Comparison of ENCODE assay signal across 27 cellular contexts in genomic region chr20:4322499-4322898, GRCh38.
"Had no signal": no experiment of that assay in that cellular context is flagged by ENCODE, and none has a peak within 500 bp of the region (broad histone marks: within the 10 kb centered on the region; RNA-seq: fewer than 3 reads in every experiment).

No MANE protein-coding gene starts in this region.

- H3K4me1 ChIP-seq: breast epithelium, right lobe of liver, upper lobe of right lung had no signal

- H3K27me3 Mint-ChIP-seq: stimulated activated naive CD8-positive, alpha-beta T cell treated with anti-CD3 and anti-CD28 coated beads, Interleukin-15, amount 100 ng/mL, for 72 hours had no signal

- FAIRE-seq: frontal cortex, islet of Langerhans, TTC549 had no signal

- H3K4me1 Mint-ChIP-seq: activated naive CD4-positive, alpha-beta T cell treated with anti-CD3 and anti-CD28 coated beads, Interleukin-2, amount 50 U/mL, for 24 hours; central memory CD8-positive, alpha-beta T cell; stimulated activated naive CD8-positive, alpha-beta T cell treated with anti-CD3 and anti-CD28 coated beads, Interleukin-15, amount 100 ng/mL, for 72 hours had no signal

- H3K9me3 ChIP-seq: right lobe of liver, upper lobe of right lung had no signal

- H3K36me3 Mint-ChIP-seq: activated naive CD4-positive, alpha-beta T cell treated with anti-CD3 and anti-CD28 coated beads, Interleukin-2, amount 50 U/mL, for 24 hours; natural killer cell treated with Interleukin-12 subunit alpha and Interleukin-12 subunit beta and Interleukin-15 and Interleukin-18, amount 100 ng/mL, for 72 hours had no signal

- H3K36me3 ChIP-seq: breast epithelium, left ventricle myocardium inferior, right lobe of liver, upper lobe of right lung had no signal

- ATAC-seq: activated naive CD8-positive, alpha-beta T cell treated with anti-CD3 and anti-CD28 coated beads, Interleukin-2, amount 50 U/mL, for 24 hours; right lobe of liver; stimulated activated naive CD8-positive, alpha-beta T cell treated with anti-CD3 and anti-CD28 coated beads, Interleukin-15, amount 100 ng/mL, for 72 hours; upper lobe of right lung had no signal

- H3K4me3 ChIP-seq: breast epithelium, left ventricle myocardium inferior, lung, right lobe of liver, upper lobe of right lung had no signal

- H3K4me3 Mint-ChIP-seq: activated naive CD4-positive, alpha-beta T cell treated with anti-CD3 and anti-CD28 coated beads, Interleukin-2, amount 50 U/mL, for 24 hours; activated naive CD8-positive, alpha-beta T cell treated with anti-CD3 and anti-CD28 coated beads, Interleukin-2, amount 50 U/mL, for 24 hours; activated T-cell treated with anti-CD3 and anti-CD28 coated beads, Interleukin-2, amount 50 U/mL, for 24 hours; central memory CD8-positive, alpha-beta T cell; dendritic cell treated with granulocyte-macrophage colony-stimulating factor and Interleukin-4, amounts not matched to agents 40 ng/mL and 50 ng/mL, for 4 days; natural killer cell treated with Interleukin-12 subunit alpha and Interleukin-12 subunit beta and Interleukin-15 and Interleukin-18, amount 100 ng/mL, for 72 hours; stimulated activated naive CD8-positive, alpha-beta T cell treated with anti-CD3 and anti-CD28 coated beads, Interleukin-15, amount 100 ng/mL, for 72 hours; T-helper 1 cell treated with Interleukin-12 subunit alpha and Interleukin-12 subunit beta and Interleukin-4 antibody, amounts not matched to agents 30 μg/mL and 1 μg/mL, for 36 hours had no signal

- H3K27ac ChIP-seq: breast epithelium, epithelial cell of prostate, left ventricle myocardium inferior, right lobe of liver, upper lobe of right lung, VCaP had no signal

- DNase-seq: activated CD4-positive, alpha-beta T cell treated with anti-CD3 and anti-CD28 coated beads for 48 hours; activated CD4-positive, alpha-beta T cell treated with anti-CD3 and anti-CD28 coated beads, Interleukin-2, amount 50 U/mL, for 48 hours; activated CD8-positive, alpha-beta memory T cell treated with anti-CD3 and anti-CD28 coated beads, Interleukin-2, amount 50 U/mL, for 48 hours; activated naive CD8-positive, alpha-beta T cell treated with anti-CD3 and anti-CD28 coated beads, Interleukin-2, amount 50 U/mL, for 24 hours; activated T-cell treated with anti-CD3 and anti-CD28 coated beads, Interleukin-2, amount 50 U/mL, for 24 hours; glutamatergic neuron; left ventricle myocardium inferior; mesendoderm; posterior cingulate gyrus; right lobe of liver; stimulated activated CD4-positive, alpha-beta T cell treated with anti-CD3 and anti-CD28 coated beads, Interleukin-2, amount 100 ng/mL, for 48 hours; stimulated activated naive CD8-positive, alpha-beta T cell treated with anti-CD3 and anti-CD28 coated beads, Interleukin-15, amount 100 ng/mL, for 72 hours; substantia nigra; T-helper 9 cell; upper lobe of right lung had no signal

- H3K27ac Mint-ChIP-seq: activated naive CD4-positive, alpha-beta T cell treated with anti-CD3 and anti-CD28 coated beads, Interleukin-2, amount 50 U/mL, for 24 hours; activated naive CD8-positive, alpha-beta T cell treated with anti-CD3 and anti-CD28 coated beads, Interleukin-2, amount 50 U/mL, for 24 hours; activated T-cell treated with anti-CD3 and anti-CD28 coated beads, Interleukin-2, amount 50 U/mL, for 24 hours; dendritic cell treated with granulocyte-macrophage colony-stimulating factor and Interleukin-4, amounts not matched to agents 40 ng/mL and 50 ng/mL, for 4 days; natural killer cell treated with Interleukin-12 subunit alpha and Interleukin-12 subunit beta and Interleukin-15 and Interleukin-18, amount 100 ng/mL, for 72 hours; T-helper 1 cell treated with Interleukin-12 subunit alpha and Interleukin-12 subunit beta and Interleukin-4 antibody, amounts not matched to agents 30 μg/mL and 1 μg/mL, for 36 hours had no signal

- H3K27me3 ChIP-seq: breast epithelium, right lobe of liver, upper lobe of right lung had no signal

- H3K9me3 Mint-ChIP-seq: activated naive CD4-positive, alpha-beta T cell treated with anti-CD3 and anti-CD28 coated beads, Interleukin-2, amount 50 U/mL, for 24 hours; activated T-cell treated with anti-CD3 and anti-CD28 coated beads, Interleukin-2, amount 50 U/mL, for 24 hours; central memory CD8-positive, alpha-beta T cell; dendritic cell treated with granulocyte-macrophage colony-stimulating factor and Interleukin-4, amounts not matched to agents 40 ng/mL and 50 ng/mL, for 4 days; natural killer cell treated with Interleukin-12 subunit alpha and Interleukin-12 subunit beta and Interleukin-15 and Interleukin-18, amount 100 ng/mL, for 72 hours; stimulated activated naive CD8-positive, alpha-beta T cell treated with anti-CD3 and anti-CD28 coated beads, Interleukin-15, amount 100 ng/mL, for 72 hours had no signal
